ENCODE assay signal across 15 cellular contexts in genomic region chr7:84697506-84697905, GRCh38.
DNase-seq lines count a peak whose midpoint lies in the region; ATAC-seq and TF ChIP-seq lines count a peak whose summit lies in the region.
"Had no signal": no experiment of that assay in that cellular context is flagged by ENCODE, and none has a peak within 500 bp of the region (broad histone marks: within the 10 kb centered on the region; RNA-seq: fewer than 3 reads in every experiment).

No MANE protein-coding gene starts in this region.

- no peak for ATAC-seq in mucosa of descending colon
- ATAC-seq: activated CD8-positive, alpha-beta T cell treated with anti-CD3 and anti-CD28 coated beads for 36 hours had no signal

- no peak for TF ChIP-seq CTCF in mucosa of descending colon (IDR thresholded peaks at IDR 0.05)

- H3K36me3 ChIP-seq in mucosa of descending colon (ENCODE audit: low read depth): no peaks in the 10 kb centered on the region

- no peak overlapping the region for H3K4me3 ChIP-seq in mucosa of descending colon

- intact Hi-C loops in mucosa of descending colon (cut with DNase I, micrococcal nuclease): no loop called here

- no peaks in the 10 kb centered on the region for H3K9me3 ChIP-seq in mucosa of descending colon

- H3K4me1 ChIP-seq in mucosa of descending colon (ENCODE audit: low read depth): no peaks in the 10 kb centered on the region

- DNase-seq in AG20443 (ENCODE audit: low spot score) (peak; percentile 50), NCI-H226 (peak; percentile 86), dermis blood vessel endothelial cell (peak; percentile 57), myocyte (ENCODE audit: low read depth) (peak; percentile 32), NOMO-1 treated with dmso at 0.1 percent for 144 hours (lab: John Stamatoyannopoulos, UW; ENCODE audit: unreplicated experiment) (no peak), mucosa of descending colon (no peak), cerebellar nuclear complex (lab: John Stamatoyannopoulos, UW) (no peak), KG1 (lab: John Stamatoyannopoulos, UW) (no peak)
- DNase-seq: activated CD8-positive, alpha-beta T cell treated with anti-CD3 and anti-CD28 coated beads for 36 hours; activated effector memory CD4-positive, alpha-beta T cell treated with anti-CD3 and anti-CD28 coated beads, Interleukin-2, amount 50 U/mL, for 16 hours; CD4-positive, CD25-positive, alpha-beta regulatory T cell; islet precursor cell; NCI-H1930; NCI-H82; SHP77 treated with DMSO at 0.1 percent for 48 hours had no signal

Comparison
In these comparisons a context has a peak if more than half of its experiments do, and no peak if none do; other contexts are left out.
1. DNase-seq: peak in AG20443 (single experiment), NCI-H226 (single experiment), dermis blood vessel endothelial cell (single experiment) and myocyte (single experiment); none in NOMO-1 treated with dmso at 0.1 percent for 144 hours (single experiment), mucosa of descending colon (0 of 3), cerebellar nuclear complex (0 of 2) and KG1 (single experiment).